ENCODE assay signal across 15 cellular contexts in genomic region chr10:13608246-13608853, GRCh38. TPM values are rescaled to one million over a fixed set of nuclear protein-coding genes. Genes with fewer than 3 reads are reported as not detected.
A peak's percentile ranks its signal among the peaks of the same experiment; 100 is the strongest.
DNase-seq lines count a peak whose midpoint lies in the region; ATAC-seq and TF ChIP-seq lines count a peak whose summit lies in the region.
"Had no signal": no experiment of that assay in that cellular context is flagged by ENCODE, and none has a peak within 500 bp of the region (broad histone marks: within the 10 kb centered on the region; RNA-seq: fewer than 3 reads in every experiment).

No MANE protein-coding gene starts in this region.

- no peaks in the 10 kb centered on the region for H4K20me1 ChIP-seq in mammary epithelial cell (ENCODE audit: insufficient read depth, low read length)
- H4K20me1 ChIP-seq in MM.1S (ENCODE audit: insufficient read depth, low read length) = no peaks in the 10 kb centered on the region

- TF ChIP-seq POLR2A in breast epithelium (IDR thresholded peaks at IDR 0.05) (no peak), thyroid gland (IDR thresholded peaks at IDR 0.05) (no peak)

- peaks cover 19% of the 10 kb centered on the region for H3K36me3 Mint-ChIP-seq in endothelial cell (ENCODE audit: low read depth, unreplicated experiment)
- H3K36me3 Mint-ChIP-seq in neural crest cell (ENCODE audit: low read depth) = peaks cover 6% of the 10 kb centered on the region

- H3K27ac Mint-ChIP-seq in endothelial cell (ENCODE audit: unreplicated experiment) (peak overlapping the region; percentile 99), neural crest cell (ENCODE audit: unreplicated experiment) (peak overlapping the region; percentile 72)
- H3K27ac Mint-ChIP-seq: activated CD8-positive, alpha-beta T cell treated with anti-CD3 and anti-CD28 coated beads for 36 hours had no signal

- H3K4me1 Mint-ChIP-seq in endothelial cell (ENCODE audit: unreplicated experiment) (peaks cover 52% of the 10 kb centered on the region), neural crest cell (peaks cover 13% of the 10 kb centered on the region)

- no peak for ATAC-seq in GM19467 (IDR thresholded peaks at IDR 0.05; ENCODE audit: unreplicated experiment)
- ATAC-seq: activated CD8-positive, alpha-beta T cell treated with anti-CD3 and anti-CD28 coated beads for 36 hours; GM12878 had no signal

- H3K9me3 Mint-ChIP-seq in endothelial cell (ENCODE audit: unreplicated experiment) (no peaks in the 10 kb centered on the region), neural crest cell (no peaks in the 10 kb centered on the region)
- H3K9me3 Mint-ChIP-seq: activated CD8-positive, alpha-beta T cell treated with anti-CD3 and anti-CD28 coated beads for 36 hours had no signal

- no peaks in the 10 kb centered on the region for H3K4me1 ChIP-seq in breast epithelium
- no peaks in the 10 kb centered on the region for H3K4me1 ChIP-seq in mammary epithelial cell (ENCODE audit: insufficient read depth, low read length)
- H3K4me1 ChIP-seq in MM.1S (ENCODE audit: low read length) = 0 out of 2 replicates have a peak, but pooled peaks cover 5% of the 10 kb centered on the region
- H3K4me1 ChIP-seq in thyroid gland = no peaks in the 10 kb centered on the region

- peak overlapping the region; percentile 40 to 48 for H3K27ac ChIP-seq in breast epithelium
- no peak overlapping the region for H3K27ac ChIP-seq in mammary epithelial cell (ENCODE audit: insufficient read depth, low read depth, low read length)
- no peak overlapping the region for H3K27ac ChIP-seq in MM.1S (ENCODE audit: low read length)
- H3K27ac ChIP-seq in thyroid gland = no peak overlapping the region
- H3K27ac ChIP-seq: WERI-Rb-1 had no signal

- BruUV-seq in mammary epithelial cell (replicated peaks; lab: Mats Ljungman, UMichigan) = no TSS peak

- CTCF ChIA-PET in mammary epithelial cell (lab: Charles Lee; ENCODE audit: low non-redundant PET) = no interaction called here

- no peaks in the 10 kb centered on the region for H3F3A ChIP-seq in MM.1S (ENCODE audit: insufficient read depth, low read length)

- WGBS in mammary epithelial cell (ENCODE audit: low coverage, missing lambda C conversion rate) = 92% methylated on average over 8 of the region's 8 CpGs
- WGBS in thyroid gland, 2 donors = 78 to 86% methylated on average over 8 of the region's 8 CpGs

- H3K4me3 Mint-ChIP-seq in endothelial cell (ENCODE audit: unreplicated experiment) (peak overlapping the region; percentile 13), neural crest cell (no peak overlapping the region)
- H3K4me3 Mint-ChIP-seq: activated CD8-positive, alpha-beta T cell treated with anti-CD3 and anti-CD28 coated beads for 36 hours had no signal

- H3K27me3 Mint-ChIP-seq in endothelial cell (ENCODE audit: unreplicated experiment) (peaks cover 7% of the 10 kb centered on the region), neural crest cell (ENCODE audit: low read depth) (no peaks in the 10 kb centered on the region)
- H3K27me3 Mint-ChIP-seq: activated CD8-positive, alpha-beta T cell treated with anti-CD3 and anti-CD28 coated beads for 36 hours had no signal

- H3K79me2 ChIP-seq in mammary epithelial cell (ENCODE audit: insufficient read depth, low read length) (no peaks in the 10 kb centered on the region), MM.1S (ENCODE audit: low read length) (no peaks in the 10 kb centered on the region)

- intact Hi-C loops in breast epithelium (cut with DNase I; ENCODE audit: low total_unique reads) = no loop called here
- intact Hi-C loops in mammary epithelial cell (cut with micrococcal nuclease) = no loop called here
- intact Hi-C loops in thyroid gland (cut with DNase I) = no loop called here

- H3K9ac ChIP-seq in mammary epithelial cell (ENCODE audit: insufficient read depth, low read length) = no peak overlapping the region
- no peak overlapping the region for H3K9ac ChIP-seq in MM.1S (ENCODE audit: low read length)

- in situ Hi-C loops in mammary epithelial cell (cut with MboI; ENCODE audit: low sequenced_read_pairs in 2 of 2) = no loop called here

- no peak for TF ChIP-seq CTCF in breast epithelium (IDR thresholded peaks at IDR 0.05)
- TF ChIP-seq CTCF in mammary epithelial cell (conservative IDR thresholded peaks at IDR 0.05 in 1 of 2, IDR thresholded peaks at IDR 0.05 in 1 of 2; ENCODE audit: extremely low read depth in 1 of 2, insufficient read depth in 1 of 2, low read depth in 1 of 2, low read length in 2 of 2) = no peak
- no peak for TF ChIP-seq CTCF in endothelial cell (IDR thresholded peaks at IDR 0.05; ENCODE audit: unreplicated experiment)
- no peak for TF ChIP-seq CTCF in neural crest cell (conservative IDR thresholded peaks at IDR 0.05)
- no peak for TF ChIP-seq CTCF in MM.1S (IDR thresholded peaks at IDR 0.05; ENCODE audit: low read length)
- TF ChIP-seq CTCF in thyroid gland (IDR thresholded peaks at IDR 0.05) = no peak

- no peaks in the 10 kb centered on the region for H3K9me2 ChIP-seq in MM.1S (replicated peaks; ENCODE audit: insufficient read depth, low read length)

- H3K4me2 ChIP-seq in mammary epithelial cell (ENCODE audit: insufficient read depth, low read depth, low read length) (no peak overlapping the region), MM.1S (ENCODE audit: low read depth, low read length) (no peak overlapping the region)

- H3K27me3 ChIP-seq in breast epithelium = no peaks in the 10 kb centered on the region
- no peaks in the 10 kb centered on the region for H3K27me3 ChIP-seq in mammary epithelial cell (ENCODE audit: insufficient read depth, low read length)
- no peaks in the 10 kb centered on the region for H3K27me3 ChIP-seq in MM.1S (replicated peaks; ENCODE audit: insufficient read depth, low read length)
- no peaks in the 10 kb centered on the region for H3K27me3 ChIP-seq in thyroid gland
- H3K27me3 ChIP-seq: esophagus squamous epithelium had no signal

- peaks cover 3% of the 10 kb centered on the region for H3K36me3 ChIP-seq in breast epithelium
- H3K36me3 ChIP-seq in mammary epithelial cell (ENCODE audit: insufficient read depth, low read length) = peaks cover 28% of the 10 kb centered on the region
- peaks cover 12% of the 10 kb centered on the region for H3K36me3 ChIP-seq in MM.1S (replicated peaks; ENCODE audit: insufficient read depth, low read length)
- peaks cover 7 to 18% of the 10 kb centered on the region in 2 donors for H3K36me3 ChIP-seq in thyroid gland
- H3K36me3 ChIP-seq: WERI-Rb-1 had no signal

- no peaks in the 10 kb centered on the region for H3K9me3 ChIP-seq in breast epithelium
- no peaks in the 10 kb centered on the region for H3K9me3 ChIP-seq in mammary epithelial cell (replicated peaks; ENCODE audit: insufficient read depth, low read length)
- H3K9me3 ChIP-seq in MM.1S (replicated peaks; ENCODE audit: insufficient read depth, low read length) = no peaks in the 10 kb centered on the region
- no peaks in the 10 kb centered on the region for H3K9me3 ChIP-seq in thyroid gland
- H3K9me3 ChIP-seq: esophagus squamous epithelium had no signal

- dilution Hi-C loops in mammary epithelial cell (cut with HindIII; ENCODE audit: low sequenced_read_pairs) = no loop called here

- H3K4me3 ChIP-seq in breast epithelium (no peak overlapping the region), mammary epithelial cell (replicated peaks in 1 of 3; ENCODE audit: insufficient read depth in 1 of 3, low read depth in 2 of 3, low read length in 3 of 3) (no peak overlapping the region), MM.1S (ENCODE audit: low read length) (no peak overlapping the region), thyroid gland (replicated peaks in 1 of 3) (no peak overlapping the region)
- H3K4me3 ChIP-seq: esophagus squamous epithelium, GM12878 had no signal

- H2AFZ ChIP-seq in mammary epithelial cell (ENCODE audit: low read depth, low read length) (no peak overlapping the region), MM.1S (ENCODE audit: low read length) (no peak overlapping the region)

- no peak for DNase-seq in breast epithelium (ENCODE audit: low spot score in 2 of 2)
- no peak for DNase-seq in mammary epithelial cell
- peak; percentile 74 for DNase-seq in endothelial cell (ENCODE audit: low spot score)
- no peak for DNase-seq in neural crest cell (ENCODE audit: low read depth, low spot score)
- no peak for DNase-seq in central memory CD4-positive, alpha-beta T cell
- DNase-seq in MM.1S = no peak
- no peak for DNase-seq in thyroid gland
- DNase-seq: activated CD8-positive, alpha-beta T cell treated with anti-CD3 and anti-CD28 coated beads for 36 hours; EL; esophagus squamous epithelium; NCI-H1694; NCI-H524; WERI-Rb-1 had no signal

RNA-seq across cellular contexts. Expression of gene PRPF18, which starts 21.6 kb away (rescaled TPM):
- total RNA-seq in breast epithelium (10 to 100 TPM; 29.6 to 48.6 (median 36.7) TPM), mammary epithelial cell (10 to 100 TPM; 22.4 to 23.0 TPM), endothelial cell (ENCODE audit: unreplicated experiment) (19.7 TPM), neural crest cell (14.6 and 15.0 TPM in 2 replicates), thyroid gland (10 to 100 TPM; 38.1 to 58.8 (median 48.5) TPM)
- polyA plus RNA-seq in mammary epithelial cell = 11.4 TPM
- polyA minus RNA-seq in mammary epithelial cell = 1.7 TPM

Comparison
In these comparisons a context has a peak if more than half of its experiments do, and no peak if none do; other contexts are left out.
1. H3K27ac ChIP-seq: peak in breast epithelium (2 of 2); none in mammary epithelial cell (single experiment), MM.1S (single experiment) and thyroid gland (0 of 3).